ENCODE assay signal across 8 cellular contexts in genomic region chr1:222712253-222713090, GRCh38. TPM values are rescaled to one million over a fixed set of nuclear protein-coding genes. Genes with fewer than 3 reads are reported as not detected.
DNase-seq lines count a peak whose midpoint lies in the region; ATAC-seq, FAIRE-seq and TF ChIP-seq lines count a peak whose summit lies in the region.

A gene with protein sequence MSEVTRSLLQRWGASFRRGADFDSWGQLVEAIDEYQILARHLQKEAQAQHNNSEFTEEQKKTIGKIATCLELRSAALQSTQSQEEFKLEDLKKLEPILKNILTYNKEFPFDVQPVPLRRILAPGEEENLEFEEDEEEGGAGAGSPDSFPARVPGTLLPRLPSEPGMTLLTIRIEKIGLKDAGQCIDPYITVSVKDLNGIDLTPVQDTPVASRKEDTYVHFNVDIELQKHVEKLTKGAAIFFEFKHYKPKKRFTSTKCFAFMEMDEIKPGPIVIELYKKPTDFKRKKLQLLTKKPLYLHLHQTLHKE (minus strand): TSS chr1:222712491. CDS start chr1:222712317, 174 bp downstream.
TSS of gene BROX (plus strand) at chr1:222712564. CDS start at chr1:222715700, 3,136 bp downstream.

- H3K27ac ChIP-seq in C4-2B, result peak within 1 kb of the TSS; percentile 97
- peak within 1 kb of the TSS; percentile 92 for H3K27ac ChIP-seq in HepG2 (ENCODE audit: extremely low read length, insufficient read depth, low read length)

- H3K9me3 ChIP-seq in HepG2 (ENCODE audit: low read length), result no peaks in the 10 kb centered on the region

- FAIRE-seq in HepG2 (lab: Jason Lieb, UNC), result no peak

- no peaks in the 10 kb centered on the region for H4K20me1 ChIP-seq in HepG2 (ENCODE audit: insufficient read depth, low read length)

- POLR2A ChIA-PET in HepG2 (lab: Yijun Ruan, JAX), result interaction anchor here (0.9 to 1.8 kb wide), 8 partner anchors 10 to 377 kb away, joined by 3 to 20 read pairs (median 4); partner anchors contain the start of genes FAM177B and TAF1A

- no peaks in the 10 kb centered on the region; a peak in 2 of 5 replicates for H3K27me3 ChIP-seq in HepG2 (ENCODE audit: control insufficient read depth in 1 of 2, insufficient read depth in 2 of 2, low read length in 2 of 2)

- DNase-seq in NCI-H748 treated with DMSO at 0.1 percent for 48 hours (lab: John Stamatoyannopoulos, UW) (peak; percentile 62), dedifferentiated amniotic fluid mesenchymal stem cell (ENCODE audit: extremely low spot score) (peak; percentile 75), HepG2 (ENCODE audit: low spot score) (peak; percentile 72)
- DNase-seq in activated CD4-positive, alpha-beta T cell treated with anti-CD3 and anti-CD28 coated beads, Interleukin-2, amount 50 U/mL, for 24 hours (ENCODE audit: low read depth in 1 of 2, low spot score in 1 of 2), result peak; percentile 92 to 95
- peak; percentile 98 for DNase-seq in stimulated activated CD4-positive, alpha-beta T cell treated with anti-CD3 and anti-CD28 coated beads, Interleukin-4, amount 100 ng/mL, for 1 hour

- peak within 1 kb of the TSS; percentile 96 for H3K9ac ChIP-seq in HepG2 (ENCODE audit: insufficient read depth, low read depth, low read length)

- peaks cover 3 to 11% of the 10 kb centered on the region in 2 experiments; a peak in 4 of 5 replicates for H3K36me3 ChIP-seq in HepG2 (replicated peaks in 1 of 2; ENCODE audit: control insufficient read depth in 1 of 2, insufficient read depth in 2 of 2, low read length in 2 of 2)

- in situ Hi-C loops in HepG2 (cut with HindIII; ENCODE audit: extremely low pct_ligation_motif_present, low pct_unique_long_range_greater_than_20kb), result loop anchor here (10.0 kb wide), 1 partner anchor 248 kb away; no protein-coding TSS in a partner anchor

- peak; percentile 81 for ATAC-seq in GM19397 (IDR thresholded peaks at IDR 0.05; ENCODE audit: unreplicated experiment)
- ATAC-seq in HG03565 (IDR thresholded peaks at IDR 0.05; ENCODE audit: unreplicated experiment), result peak; percentile 49
- ATAC-seq in HepG2, result peak; percentile 91

- TF ChIP-seq EP300 in HepG2 (IDR thresholded peaks at IDR 0.05; ENCODE audit: low read depth in 2 of 2, low read length in 2 of 2) (no peak), HepG2 (CRISPR knock-in tag; IDR thresholded peaks at IDR 0.05; ENCODE audit: borderline replicate concordance) (no peak)

- TF ChIP-seq RAD21 in HepG2 (CRISPR knock-in tag; IDR thresholded peaks at IDR 0.05), result peak; percentile 30; the same call in 1 of the 2 replicates

- peaks cover 27% of the 10 kb centered on the region for H3K4me1 ChIP-seq in HepG2 (ENCODE audit: insufficient read depth, low read length)

- no peak for TF ChIP-seq CTCF in C4-2B (conservative IDR thresholded peaks at IDR 0.05)
- TF ChIP-seq CTCF in HepG2 (CRISPR knock-in tag; IDR thresholded peaks at IDR 0.05), result no peak

- BruUV-seq in HepG2 (replicated peaks; lab: Mats Ljungman, UMichigan), result TSS peak; percentile 82

- H3K79me2 ChIP-seq in HepG2 (ENCODE audit: insufficient read depth, low read length), result peaks cover 41% of the 10 kb centered on the region

- intact Hi-C loops in HepG2 (cut with micrococcal nuclease; ENCODE audit: unreplicated experiment), result loop anchor here (1.0 to 2.0 kb wide), 2 partner anchors 68 to 247 kb away; no protein-coding TSS in a partner anchor

- CTCF ChIA-PET in HepG2 (lab: Yijun Ruan, JAX; ENCODE audit: low intra/inter-chr PET ratio, low total read pairs), result no interaction called here

- peak within 1 kb of the TSS; percentile 78 for H3K4me2 ChIP-seq in HepG2 (ENCODE audit: low read depth, low read length)

- 1% methylated on average over 20 of the region's 62 CpGs for WGBS in HepG2 (ENCODE audit: low lambda C conversion rate)

- peak in 1 of 2 experiments; percentile 69; a peak in 2 of 4 replicates for TF ChIP-seq POLR2A in HepG2 (IDR thresholded peaks at IDR 0.05; ENCODE audit: insufficient read depth in 1 of 2, low read depth in 2 of 2, low read length in 2 of 2)

- peak within 1 kb of the TSS; percentile 98 for H2AFZ ChIP-seq in HepG2 (ENCODE audit: low read length)

- peak within 1 kb of the TSS; percentile 66 to 99 (median 99) for H3K4me3 ChIP-seq in HepG2 (replicated peaks in 1 of 3; ENCODE audit: insufficient read depth in 1 of 3, low read depth in 2 of 3, low read length in 3 of 3)

TF ChIP-seq in HepG2, 621 proteins besides CTCF, POLR2A, EP300 and RAD21 (continues in another document):
- TF ChIP-seq, protein P1, sequence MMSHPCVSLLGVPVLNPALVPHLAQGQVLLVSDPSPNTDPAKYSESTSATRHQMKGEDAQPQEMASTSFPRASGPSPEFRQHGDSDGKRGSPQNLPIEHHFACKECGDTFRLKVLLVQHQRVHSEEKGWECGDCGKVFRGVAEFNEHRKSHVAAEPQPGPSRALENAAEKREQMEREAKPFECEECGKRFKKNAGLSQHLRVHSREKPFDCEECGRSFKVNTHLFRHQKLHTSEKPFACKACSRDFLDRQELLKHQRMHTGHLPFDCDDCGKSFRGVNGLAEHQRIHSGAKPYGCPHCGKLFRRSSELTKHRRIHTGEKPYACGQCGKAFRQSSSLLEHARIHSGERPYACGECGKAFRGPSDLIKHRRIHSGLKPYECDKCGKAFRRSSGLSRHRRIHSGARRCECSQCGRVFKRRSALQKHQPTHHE (CRISPR knock-in tag; IDR thresholded peaks at IDR 0.05; ENCODE audit: borderline replicate concordance), result no peak
- TF ChIP-seq, protein P2, sequence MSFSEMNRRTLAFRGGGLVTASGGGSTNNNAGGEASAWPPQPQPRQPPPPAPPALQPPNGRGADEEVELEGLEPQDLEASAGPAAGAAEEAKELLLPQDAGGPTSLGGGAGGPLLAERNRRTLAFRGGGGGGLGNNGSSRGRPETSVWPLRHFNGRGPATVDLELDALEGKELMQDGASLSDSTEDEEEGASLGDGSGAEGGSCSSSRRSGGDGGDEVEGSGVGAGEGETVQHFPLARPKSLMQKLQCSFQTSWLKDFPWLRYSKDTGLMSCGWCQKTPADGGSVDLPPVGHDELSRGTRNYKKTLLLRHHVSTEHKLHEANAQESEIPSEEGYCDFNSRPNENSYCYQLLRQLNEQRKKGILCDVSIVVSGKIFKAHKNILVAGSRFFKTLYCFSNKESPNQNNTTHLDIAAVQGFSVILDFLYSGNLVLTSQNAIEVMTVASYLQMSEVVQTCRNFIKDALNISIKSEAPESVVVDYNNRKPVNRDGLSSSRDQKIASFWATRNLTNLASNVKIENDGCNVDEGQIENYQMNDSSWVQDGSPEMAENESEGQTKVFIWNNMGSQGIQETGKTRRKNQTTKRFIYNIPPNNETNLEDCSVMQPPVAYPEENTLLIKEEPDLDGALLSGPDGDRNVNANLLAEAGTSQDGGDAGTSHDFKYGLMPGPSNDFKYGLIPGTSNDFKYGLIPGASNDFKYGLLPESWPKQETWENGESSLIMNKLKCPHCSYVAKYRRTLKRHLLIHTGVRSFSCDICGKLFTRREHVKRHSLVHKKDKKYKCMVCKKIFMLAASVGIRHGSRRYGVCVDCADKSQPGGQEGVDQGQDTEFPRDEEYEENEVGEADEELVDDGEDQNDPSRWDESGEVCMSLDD (CRISPR knock-in tag; IDR thresholded peaks at IDR 0.05; ENCODE audit: borderline replicate concordance), result no peak

RNA-seq across cellular contexts. Expression of the first gene that starts in this region (rescaled TPM):
- 17.5 and 41.4 TPM in 2 replicates for total RNA-seq in HepG2 (2016; rRNA removed; fragmentation: Illumina TruSeq; extraction: Trizol)
- 10.2 and 13.7 TPM in 2 replicates for total RNA-seq in HepG2 (2016; cell fraction: cytosol; rRNA removed; fragmentation: Illumina TruSeq; extraction: Trizol; ENCODE audit: low read depth)
- total RNA-seq in HepG2 (2016; cell fraction: insoluble cytoplasmic fraction; rRNA removed; fragmentation: Illumina TruSeq; extraction: Trizol), result 16.3 and 39.3 TPM in 2 replicates
- 54.4 and 60.1 TPM in 2 replicates for total RNA-seq in HepG2 (2016; cell fraction: membrane; rRNA removed; fragmentation: Illumina TruSeq; extraction: Trizol)
- 17.6 and 19.3 TPM in 2 replicates for total RNA-seq in HepG2 (2016; cell fraction: nucleus; rRNA removed; fragmentation: Illumina TruSeq; extraction: Trizol)
- polyA plus RNA-seq in HepG2 (2011; rRNA removed), result 34.6 and 35.4 TPM in 2 replicates
- polyA plus RNA-seq in HepG2 (2011; cell fraction: cytosol; rRNA removed), result 12.6 and 22.8 TPM in 2 replicates
- polyA plus RNA-seq in HepG2 (2011; cell fraction: nucleus; rRNA removed), result 6.6 and 9.7 TPM in 2 replicates
- 28.5 and 32.2 TPM in 2 replicates for polyA plus RNA-seq in HepG2 (2012)
- polyA plus RNA-seq in HepG2 (2016; cell fraction: cytosol; fragmentation: Illumina TruSeq; extraction: Trizol; ENCODE audit: low read depth), result 38.7 and 43.9 TPM in 2 replicates
- polyA plus RNA-seq in HepG2 (2016; cell fraction: insoluble cytoplasmic fraction; fragmentation: Illumina TruSeq; extraction: Trizol; ENCODE audit: low read depth), result 82.7 and 83.3 TPM in 2 replicates
- 97.2 and 104 TPM in 2 replicates for polyA plus RNA-seq in HepG2 (2016; cell fraction: membrane; fragmentation: Illumina TruSeq; extraction: Trizol; ENCODE audit: low read depth)
- 31.3 and 36.7 TPM in 2 replicates for polyA plus RNA-seq in HepG2 (2016; cell fraction: nucleus; fragmentation: Illumina TruSeq; extraction: Trizol; ENCODE audit: insufficient read depth, low read depth)
- polyA minus RNA-seq in HepG2 (2011; rRNA and poly(A)+ RNA removed; ENCODE audit: low replicate concordance), result 27.5 and 34.7 TPM in 2 replicates
- 32.0 and 35.7 TPM in 2 replicates for polyA minus RNA-seq in HepG2 (2011; cell fraction: cytosol; rRNA and poly(A)+ RNA removed)
- 20.1 and 25.2 TPM in 2 replicates for polyA minus RNA-seq in HepG2 (2011; cell fraction: nucleus; rRNA and poly(A)+ RNA removed)

RNA-seq across cellular contexts. Expression of gene BROX, which starts in this region (rescaled TPM):
- 33.2 and 52.5 TPM in 2 replicates for total RNA-seq in HepG2 (2016; rRNA removed; fragmentation: Illumina TruSeq; extraction: Trizol)
- total RNA-seq in HepG2 (2016; cell fraction: cytosol; rRNA removed; fragmentation: Illumina TruSeq; extraction: Trizol; ENCODE audit: low read depth), result 14.5 and 16.4 TPM in 2 replicates
- 32.2 and 49.5 TPM in 2 replicates for total RNA-seq in HepG2 (2016; cell fraction: insoluble cytoplasmic fraction; rRNA removed; fragmentation: Illumina TruSeq; extraction: Trizol)
- 22.3 and 22.9 TPM in 2 replicates for total RNA-seq in HepG2 (2016; cell fraction: membrane; rRNA removed; fragmentation: Illumina TruSeq; extraction: Trizol)
- total RNA-seq in HepG2 (2016; cell fraction: nucleus; rRNA removed; fragmentation: Illumina TruSeq; extraction: Trizol), result 19.3 and 22.3 TPM in 2 replicates
- 3.9 and 4.4 TPM in 2 replicates for polyA plus RNA-seq in HepG2 (2011; rRNA removed)
- polyA plus RNA-seq in HepG2 (2011; cell fraction: cytosol; rRNA removed), result 1.9 and 2.9 TPM in 2 replicates
- polyA plus RNA-seq in HepG2 (2011; cell fraction: nucleus; rRNA removed), result 4.0 and 5.4 TPM in 2 replicates
- polyA plus RNA-seq in HepG2 (2012), result 14.9 and 16.7 TPM in 2 replicates
- polyA plus RNA-seq in HepG2 (2016; cell fraction: cytosol; fragmentation: Illumina TruSeq; extraction: Trizol; ENCODE audit: low read depth), result 9.7 and 9.9 TPM in 2 replicates
- 23.1 and 23.8 TPM in 2 replicates for polyA plus RNA-seq in HepG2 (2016; cell fraction: insoluble cytoplasmic fraction; fragmentation: Illumina TruSeq; extraction: Trizol; ENCODE audit: low read depth)
- 12.7 and 13.7 TPM in 2 replicates for polyA plus RNA-seq in HepG2 (2016; cell fraction: membrane; fragmentation: Illumina TruSeq; extraction: Trizol; ENCODE audit: low read depth)
- polyA plus RNA-seq in HepG2 (2016; cell fraction: nucleus; fragmentation: Illumina TruSeq; extraction: Trizol; ENCODE audit: insufficient read depth, low read depth), result 21.1 and 25.6 TPM in 2 replicates
- polyA minus RNA-seq in HepG2 (2011; rRNA and poly(A)+ RNA removed; ENCODE audit: low replicate concordance), result 2.0 and 4.5 TPM in 2 replicates
- polyA minus RNA-seq in HepG2 (2011; cell fraction: cytosol; rRNA and poly(A)+ RNA removed), result 8.4 and 8.6 TPM in 2 replicates
- 12.6 and 13.4 TPM in 2 replicates for polyA minus RNA-seq in HepG2 (2011; cell fraction: nucleus; rRNA and poly(A)+ RNA removed)

Comparison
In these comparisons a context has a peak if more than half of its experiments do, and no peak if none do; other contexts are left out.
1. Peak in every context shown above with its lines: DNase-seq, ATAC-seq, H3K4me3 ChIP-seq and H3K27ac ChIP-seq.